Comparison of ENCODE assay signal across 19 cellular contexts in genomic region chr20:52532674-52533073, GRCh38.
A peak's percentile ranks its signal among the peaks of the same experiment; 100 is the strongest.
DNase-seq lines count a peak whose midpoint lies in the region; FAIRE-seq and TF ChIP-seq lines count a peak whose summit lies in the region.
"Had no signal": no experiment of that assay in that cellular context is flagged by ENCODE, and none has a peak within 500 bp of the region (broad histone marks: within the 10 kb centered on the region; RNA-seq: fewer than 3 reads in every experiment).

No MANE protein-coding gene starts in this region.

- TF ChIP-seq CTCF in colonic mucosa (IDR thresholded peaks at IDR 0.05), result no peak

- intact Hi-C loops in colonic mucosa (cut with DNase I), result no loop called here

- H3K9ac ChIP-seq in colonic mucosa (ENCODE audit: low read depth in 2 of 2, low read length in 2 of 2), result no peak overlapping the region
- H3K9ac ChIP-seq: BLaER1 treated with 17β-estradiol and CSF1 and Interleukin-3, amounts not matched to agents 10 nM and 100 nM had no signal

- no peak for FAIRE-seq in RCC 7860 (lab: Jason Lieb, UNC)
- FAIRE-seq: A549, GM12878 had no signal

- H3K36me3 ChIP-seq in colonic mucosa, result no peaks in the 10 kb centered on the region
- H3K36me3 ChIP-seq: BLaER1 treated with 17β-estradiol and CSF1 and Interleukin-3, amounts not matched to agents 10 nM and 100 nM had no signal

- no peaks in the 10 kb centered on the region for H3K27me3 ChIP-seq in colonic mucosa
- H3K27me3 ChIP-seq: BLaER1 treated with 17β-estradiol and CSF1 and Interleukin-3, amounts not matched to agents 10 nM and 100 nM had no signal

- H3K9me3 ChIP-seq in colonic mucosa, result no peaks in the 10 kb centered on the region
- H3K9me3 ChIP-seq: A549 had no signal

- DNase-seq in NCI-H2029 (lab: John Stamatoyannopoulos, UW), result peak; percentile 11
- DNase-seq in NCI-H2029 treated with DMSO at 0.1 percent for 48 hours (lab: John Stamatoyannopoulos, UW), result no peak
- DNase-seq in RCC 7860 (ENCODE audit: low spot score), result peak; percentile 60
- peak; percentile 39 for DNase-seq in kidney tubule cell (ENCODE audit: low spot score)
- DNase-seq in colonic mucosa, result no peak
- DNase-seq in HUDEP-2 (lab: John Stamatoyannopoulos, UW; ENCODE audit: unreplicated experiment in 76 of 76), result no peak
- no peak for DNase-seq in NK-92 treated with Interleukin-12 subunit alpha and Interleukin-12 subunit beta, amount 100 ng/mL, for 24 hours (lab: John Stamatoyannopoulos, UW)
- DNase-seq: CD8-positive, alpha-beta T cell; DMS 273 treated with DMSO at 0.1 percent for 48 hours; DMS53; DND-41; EL; GOT3; H7; HFFc6 had no signal

- no peak overlapping the region for H3K27ac ChIP-seq in colonic mucosa
- H3K27ac ChIP-seq: 22Rv1; A549; BLaER1 treated with 17β-estradiol and CSF1 and Interleukin-3, amounts not matched to agents 10 nM and 100 nM had no signal

- H3K4me1 ChIP-seq in colonic mucosa, result no peaks in the 10 kb centered on the region
- H3K4me1 ChIP-seq: A549 had no signal

- no peak overlapping the region for H3K4me3 ChIP-seq in colonic mucosa
- H3K4me3 ChIP-seq: A549; BLaER1 treated with 17β-estradiol and CSF1 and Interleukin-3, amounts not matched to agents 10 nM and 100 nM; GM12878 had no signal

Comparison
In these comparisons a context has a peak if more than half of its experiments do, and no peak if none do; other contexts are left out.
1. DNase-seq: peak in NCI-H2029 (single experiment), RCC 7860 (single experiment) and kidney tubule cell (single experiment); none in NCI-H2029 treated with DMSO at 0.1 percent for 48 hours (single experiment), colonic mucosa (single experiment), HUDEP-2 (0 of 76) and NK-92 treated with Interleukin-12 subunit alpha and Interleukin-12 subunit beta, amount 100 ng/mL, for 24 hours (single experiment).